Comparison of ENCODE assay signal across 27 cellular contexts in the genomic region with DNA sequence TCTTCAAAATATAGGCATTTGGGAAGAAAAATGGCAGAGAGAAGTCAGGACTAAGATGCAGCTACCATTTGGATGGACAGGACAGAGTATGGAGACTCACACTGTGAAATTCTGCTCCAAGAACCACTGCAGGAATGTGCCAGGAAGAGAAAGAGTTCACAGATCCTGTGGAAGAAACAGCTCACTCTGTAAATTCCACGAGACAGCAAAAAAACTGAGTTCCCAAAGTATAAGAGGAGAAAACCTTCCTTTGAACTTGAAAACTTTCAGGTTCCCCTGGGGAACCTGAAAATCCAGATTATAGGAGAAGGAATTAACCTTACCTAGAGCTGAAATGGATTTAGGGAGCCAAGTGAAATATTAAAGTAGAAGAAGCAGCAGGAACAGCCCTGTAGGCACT.
"Had no signal": no experiment of that assay in that cellular context is flagged by ENCODE, and none has a peak within 500 bp of the region (broad histone marks: within the 10 kb centered on the region; RNA-seq: fewer than 3 reads in every experiment).

No MANE protein-coding gene starts in this region.

- H3K27me3 Mint-ChIP-seq: activated naive CD4-positive, alpha-beta T cell treated with anti-CD3 and anti-CD28 coated beads, Interleukin-2, amount 10 ng/mL, durations not matched to agents 7 days and 5 days had no signal

- H3K9me3 Mint-ChIP-seq: activated T-helper 17 cell treated with anti-CD3 and anti-CD28 coated beads, Interleukin-2, amount 50 U/mL, for 72 hours had no signal

- H3K4me1 Mint-ChIP-seq: activated CD4-positive, alpha-beta T cell treated with anti-CD3 and anti-CD28 coated beads, Interleukin-2, amount 10 ng/mL, durations not matched to agents 7 days and 5 days; activated naive CD4-positive, alpha-beta T cell treated with anti-CD3 and anti-CD28 coated beads, Interleukin-2, amount 10 ng/mL, durations not matched to agents 7 days and 5 days; activated naive CD8-positive, alpha-beta T cell treated with anti-CD3 and anti-CD28 coated beads for 36 hours; activated T-helper 17 cell treated with anti-CD3 and anti-CD28 coated beads, Interleukin-2, amount 50 U/mL, for 72 hours had no signal

- ATAC-seq: activated T-helper 17 cell treated with anti-CD3 and anti-CD28 coated beads, Interleukin-2, amount 50 U/mL, for 72 hours; Panc1; Right ventricle myocardium inferior had no signal

- H3K4me1 ChIP-seq: SJCRH30 had no signal

- H3K27me3 ChIP-seq: brain microvascular endothelial cell, cardiac muscle cell, MG63, SJCRH30 had no signal

- DNase-seq: activated CD4-positive, alpha-beta memory T cell treated with anti-CD3 and anti-CD28 coated beads for 36 hours; activated CD4-positive, alpha-beta T cell treated with anti-CD3 and anti-CD28 coated beads, Interleukin-2, amount 10 ng/mL, durations not matched to agents 7 days and 5 days; activated CD4-positive, CD25-positive, alpha-beta regulatory T cell; activated CD8-positive, alpha-beta memory T cell treated with anti-CD3 and anti-CD28 coated beads for 24 hours; activated gamma-delta T cell; activated naive CD4-positive, alpha-beta T cell treated with anti-CD3 and anti-CD28 coated beads, Interleukin-2, amount 10 ng/mL, durations not matched to agents 7 days and 5 days; activated naive CD8-positive, alpha-beta T cell treated with anti-CD3 and anti-CD28 coated beads for 36 hours; activated T-cell treated with anti-CD3 and anti-CD28 coated beads, Interleukin-2, amount 50 U/mL, for 48 hours; brain microvascular endothelial cell; MG63; NCI-H1105 treated with DMSO at 0.1 percent for 48 hours; NCI-H1436 treated with DMSO at 0.1 percent for 48 hours; NCI-H187; NCI-H2081; NCI-H510A treated with DMSO at 0.1 percent for 48 hours; NCI-H69; NK-92 treated with Interleukin-12 subunit alpha and Interleukin-12 subunit beta, amount 100 ng/mL, for 24 hours; OCI-M1; RPMI8226; SJCRH30; SK-N-SH; T-helper 1 cell had no signal

- H3K27ac Mint-ChIP-seq: activated CD4-positive, alpha-beta memory T cell treated with anti-CD3 and anti-CD28 coated beads for 36 hours; activated CD4-positive, alpha-beta T cell treated with anti-CD3 and anti-CD28 coated beads, Interleukin-2, amount 10 ng/mL, durations not matched to agents 7 days and 5 days; activated naive CD4-positive, alpha-beta T cell treated with anti-CD3 and anti-CD28 coated beads, Interleukin-2, amount 10 ng/mL, durations not matched to agents 7 days and 5 days; activated naive CD8-positive, alpha-beta T cell treated with anti-CD3 and anti-CD28 coated beads for 36 hours; activated T-helper 17 cell treated with anti-CD3 and anti-CD28 coated beads, Interleukin-2, amount 50 U/mL, for 72 hours had no signal

- H3K4me3 Mint-ChIP-seq: activated CD4-positive, alpha-beta memory T cell treated with anti-CD3 and anti-CD28 coated beads for 36 hours; activated CD4-positive, alpha-beta T cell treated with anti-CD3 and anti-CD28 coated beads, Interleukin-2, amount 10 ng/mL, durations not matched to agents 7 days and 5 days; activated naive CD4-positive, alpha-beta T cell treated with anti-CD3 and anti-CD28 coated beads, Interleukin-2, amount 10 ng/mL, durations not matched to agents 7 days and 5 days; activated naive CD8-positive, alpha-beta T cell treated with anti-CD3 and anti-CD28 coated beads for 36 hours; activated T-helper 17 cell treated with anti-CD3 and anti-CD28 coated beads, Interleukin-2, amount 50 U/mL, for 72 hours had no signal

- H3K4me2 ChIP-seq: SK-N-SH had no signal

- H3K9ac ChIP-seq: SK-N-SH had no signal

- H3K9me3 ChIP-seq: SJCRH30, SK-N-SH had no signal

- H3K27ac ChIP-seq: brain microvascular endothelial cell, cardiac muscle cell, SJCRH30, VCaP had no signal

- H3K36me3 Mint-ChIP-seq: activated CD4-positive, alpha-beta memory T cell treated with anti-CD3 and anti-CD28 coated beads for 36 hours; activated naive CD4-positive, alpha-beta T cell treated with anti-CD3 and anti-CD28 coated beads, Interleukin-2, amount 10 ng/mL, durations not matched to agents 7 days and 5 days had no signal
